ENCODE assay signal across 22 cellular contexts in the genomic region with DNA sequence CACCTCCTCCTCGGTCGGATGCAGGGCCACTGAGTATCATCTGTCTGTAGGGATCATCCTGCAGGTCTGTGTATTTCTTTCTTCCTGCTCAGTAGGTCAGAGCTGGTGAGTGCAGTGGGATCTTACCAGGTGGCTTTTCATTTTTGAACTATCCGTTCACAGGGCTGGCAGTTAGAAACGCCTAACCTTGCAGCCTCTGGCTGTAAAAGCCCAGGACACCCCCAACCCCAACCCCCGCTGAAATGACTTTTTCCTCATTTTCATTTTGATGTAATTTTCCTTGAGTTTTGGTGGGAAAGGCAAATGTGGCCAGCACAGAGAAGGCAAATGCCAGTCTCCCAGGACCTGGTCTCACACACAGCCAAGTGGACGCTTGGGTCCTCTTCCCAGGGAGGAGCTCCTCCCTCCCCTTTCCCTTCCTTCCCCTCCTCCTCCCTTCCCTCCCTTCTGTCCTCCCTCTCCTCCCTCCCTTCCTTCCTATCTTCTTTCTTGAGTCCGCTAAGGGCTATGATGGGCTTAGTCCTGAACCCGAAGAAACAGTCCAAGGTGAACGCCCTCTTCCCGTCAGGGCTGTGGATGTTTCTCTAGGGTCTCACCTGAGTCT.
"Had no signal": no experiment of that assay in that cellular context is flagged by ENCODE, and none has a peak within 500 bp of the region (broad histone marks: within the 10 kb centered on the region; RNA-seq: fewer than 3 reads in every experiment).

No MANE protein-coding gene starts in this region.

- H3K4me1 Mint-ChIP-seq: naive B cell, nephron had no signal

- H3K4me1 ChIP-seq: foreskin keratinocyte, suprapubic skin, thyroid gland had no signal

- FAIRE-seq: colon, endothelial cell of umbilical vein, urothelium cell line had no signal

- H3K27me3 Mint-ChIP-seq: dendritic cell treated with granulocyte-macrophage colony-stimulating factor and Interleukin-4, amounts not matched to agents 40 ng/mL and 50 ng/mL, for 4 days; naive B cell; type B pancreatic cell had no signal

- H3K9me3 ChIP-seq: neutrophil, suprapubic skin, thyroid gland had no signal

- H3K4me3 ChIP-seq: lung, suprapubic skin, thyroid gland had no signal

- H3K27ac ChIP-seq: foreskin keratinocyte, neutrophil, suprapubic skin, thyroid gland had no signal

- H3K4me3 Mint-ChIP-seq: dendritic cell treated with granulocyte-macrophage colony-stimulating factor and Interleukin-4, amounts not matched to agents 40 ng/mL and 50 ng/mL, for 4 days; naive B cell; nephron; stimulated activated effector memory CD8-positive, alpha-beta T cell treated with anti-CD3 and anti-CD28 coated beads, Interleukin-12 subunit alpha, Interleukin-12 subunit beta, amount 100 ng/mL, for 72 hours; type B pancreatic cell had no signal

- H3K27me3 ChIP-seq: foreskin keratinocyte, neutrophil, suprapubic skin, thyroid gland had no signal

- DNase-seq: erythroblast; foreskin keratinocyte; left ventricle myocardium superior; mesenchymal stem cell; naive B cell; posterior cingulate gyrus; right cardiac atrium; stimulated activated CD4-positive, alpha-beta T cell treated with anti-CD3 and anti-CD28 coated beads, Interleukin-4, amount 100 ng/mL, for 1 hour; stimulated activated CD8-positive, alpha-beta memory T cell treated with anti-CD3 and anti-CD28 coated beads, Interleukin-4, amount 100 ng/mL, for 48 hours; stimulated activated naive CD8-positive, alpha-beta T cell treated with anti-CD3 and anti-CD28 coated beads, Interleukin-15, Interleukin-2, amounts not matched to agents 100 U/mL and 50 U/mL, for 24 hours; thyroid gland had no signal

- ATAC-seq: foreskin keratinocyte; left colon; left ventricle myocardium superior; right cardiac atrium; stimulated activated effector memory CD8-positive, alpha-beta T cell treated with anti-CD3 and anti-CD28 coated beads, Interleukin-12 subunit alpha, Interleukin-12 subunit beta, amount 100 ng/mL, for 72 hours; stimulated activated naive CD8-positive, alpha-beta T cell treated with anti-CD3 and anti-CD28 coated beads, Interleukin-15, Interleukin-2, amounts not matched to agents 100 U/mL and 50 U/mL, for 24 hours had no signal

- H3K9me3 Mint-ChIP-seq: dendritic cell treated with granulocyte-macrophage colony-stimulating factor and Interleukin-4, amounts not matched to agents 40 ng/mL and 50 ng/mL, for 4 days; naive B cell; nephron; stimulated activated effector memory CD8-positive, alpha-beta T cell treated with anti-CD3 and anti-CD28 coated beads, Interleukin-12 subunit alpha, Interleukin-12 subunit beta, amount 100 ng/mL, for 72 hours; type B pancreatic cell had no signal

- H3K27ac Mint-ChIP-seq: dendritic cell treated with granulocyte-macrophage colony-stimulating factor and Interleukin-4, amounts not matched to agents 40 ng/mL and 50 ng/mL, for 4 days; nephron; stimulated activated effector memory CD8-positive, alpha-beta T cell treated with anti-CD3 and anti-CD28 coated beads, Interleukin-12 subunit alpha, Interleukin-12 subunit beta, amount 100 ng/mL, for 72 hours; type B pancreatic cell had no signal
